ENCODE assay signal across 1 cellular context in genomic region chr6:42028234-42029061, GRCh38.
TF ChIP-seq lines count a peak whose summit lies in the region.

No MANE protein-coding gene starts in this region.

TF ChIP-seq in GM23338, 12 proteins besides CTCF, POLR2A, EP300 and RAD21 (continued from another document):
- TF ChIP-seq, protein P1, sequence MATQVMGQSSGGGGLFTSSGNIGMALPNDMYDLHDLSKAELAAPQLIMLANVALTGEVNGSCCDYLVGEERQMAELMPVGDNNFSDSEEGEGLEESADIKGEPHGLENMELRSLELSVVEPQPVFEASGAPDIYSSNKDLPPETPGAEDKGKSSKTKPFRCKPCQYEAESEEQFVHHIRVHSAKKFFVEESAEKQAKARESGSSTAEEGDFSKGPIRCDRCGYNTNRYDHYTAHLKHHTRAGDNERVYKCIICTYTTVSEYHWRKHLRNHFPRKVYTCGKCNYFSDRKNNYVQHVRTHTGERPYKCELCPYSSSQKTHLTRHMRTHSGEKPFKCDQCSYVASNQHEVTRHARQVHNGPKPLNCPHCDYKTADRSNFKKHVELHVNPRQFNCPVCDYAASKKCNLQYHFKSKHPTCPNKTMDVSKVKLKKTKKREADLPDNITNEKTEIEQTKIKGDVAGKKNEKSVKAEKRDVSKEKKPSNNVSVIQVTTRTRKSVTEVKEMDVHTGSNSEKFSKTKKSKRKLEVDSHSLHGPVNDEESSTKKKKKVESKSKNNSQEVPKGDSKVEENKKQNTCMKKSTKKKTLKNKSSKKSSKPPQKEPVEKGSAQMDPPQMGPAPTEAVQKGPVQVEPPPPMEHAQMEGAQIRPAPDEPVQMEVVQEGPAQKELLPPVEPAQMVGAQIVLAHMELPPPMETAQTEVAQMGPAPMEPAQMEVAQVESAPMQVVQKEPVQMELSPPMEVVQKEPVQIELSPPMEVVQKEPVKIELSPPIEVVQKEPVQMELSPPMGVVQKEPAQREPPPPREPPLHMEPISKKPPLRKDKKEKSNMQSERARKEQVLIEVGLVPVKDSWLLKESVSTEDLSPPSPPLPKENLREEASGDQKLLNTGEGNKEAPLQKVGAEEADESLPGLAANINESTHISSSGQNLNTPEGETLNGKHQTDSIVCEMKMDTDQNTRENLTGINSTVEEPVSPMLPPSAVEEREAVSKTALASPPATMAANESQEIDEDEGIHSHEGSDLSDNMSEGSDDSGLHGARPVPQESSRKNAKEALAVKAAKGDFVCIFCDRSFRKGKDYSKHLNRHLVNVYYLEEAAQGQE (IDR thresholded peaks at IDR 0.05; ENCODE audit: unreplicated experiment) = no peak
- TF ChIP-seq POLR2AphosphoS5 (IDR thresholded peaks at IDR 0.05; ENCODE audit: low read depth) (no peak), JUNB (IDR thresholded peaks at IDR 0.05; ENCODE audit: unreplicated experiment) (no peak), STAT1 (IDR thresholded peaks at IDR 0.05; ENCODE audit: unreplicated experiment) (no peak), EZH2phosphoT487 (IDR thresholded peaks at IDR 0.05; ENCODE audit: unreplicated experiment) (no peak), EZH2 (IDR thresholded peaks at IDR 0.05; ENCODE audit: low read depth, unreplicated experiment) (no peak)
